ENCODE assay signal across 8 cellular contexts in the genomic region with DNA sequence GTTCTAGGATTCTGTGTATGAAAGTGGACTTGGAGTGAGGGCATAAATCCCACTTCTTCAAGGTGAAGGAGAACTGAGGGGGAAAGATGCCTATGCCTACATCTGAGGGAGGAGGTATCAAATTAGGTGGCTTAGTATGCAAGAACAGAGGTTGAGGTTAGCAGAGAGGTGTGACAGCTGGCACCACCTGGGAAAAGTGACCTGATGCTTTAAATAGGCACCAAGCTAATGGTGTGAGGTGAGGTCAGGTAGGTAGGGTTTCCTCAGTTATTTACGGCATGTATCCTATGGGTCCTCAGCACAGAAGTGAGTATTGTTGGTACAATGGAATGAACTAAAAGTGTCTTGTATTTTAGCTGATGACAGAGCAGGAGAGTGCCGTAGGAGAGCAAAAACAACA.
"Had no signal": no experiment of that assay in that cellular context is flagged by ENCODE, and none has a peak within 500 bp of the region (broad histone marks: within the 10 kb centered on the region; RNA-seq: fewer than 3 reads in every experiment).

No MANE protein-coding gene starts in this region.

- H3K4me3 Mint-ChIP-seq: GM23338, H9, IgD-negative memory B cell had no signal

- H3K4me2 ChIP-seq: GM23338, KMS-11 had no signal

- H3K9me3 Mint-ChIP-seq: IgD-negative memory B cell had no signal

- H3K27ac Mint-ChIP-seq: GM23338, H9, IgD-negative memory B cell had no signal

- H3K9ac ChIP-seq: KMS-11 had no signal

- DNase-seq: H9, HCEC 1CT, KBM-7 had no signal

- H3K4me1 Mint-ChIP-seq: IgD-negative memory B cell had no signal

- H3K4me3 ChIP-seq: GM23338 had no signal

- ATAC-seq: GM23338, HepG2 had no signal

- H3K27ac ChIP-seq: HL-60, KMS-11 had no signal
